8 cellular contexts compared by ENCODE assay signal in genomic region chr5:157464518-157465171, GRCh38. TPM values are rescaled to one million over a fixed set of nuclear protein-coding genes. Genes with fewer than 3 reads are reported as not detected.
A peak's percentile ranks its signal among the peaks of the same experiment; 100 is the strongest.
DNase-seq lines count a peak whose midpoint lies in the region; ATAC-seq, FAIRE-seq and TF ChIP-seq lines count a peak whose summit lies in the region.

No MANE protein-coding gene starts in this region.

- no peaks in the 10 kb centered on the region for H3K9me3 Mint-ChIP-seq in osteocyte (ENCODE audit: unreplicated experiment)

- no peak for TF ChIP-seq POLR2A in A549 (IDR thresholded peaks at IDR 0.05; ENCODE audit: low read length)

- WGBS in A549 (ENCODE audit: missing lambda C conversion rate): 3% methylated on average over 4 of the region's 4 CpGs

- no peaks in the 10 kb centered on the region for H3K9me3 ChIP-seq in A549
- no peaks in the 10 kb centered on the region for H3K9me3 ChIP-seq in T-helper 17 cell (ENCODE audit: control insufficient read depth, low read length, poor library complexity, severe bottlenecking)

- peaks cover 52% of the 10 kb centered on the region for H3K4me1 ChIP-seq in A549

- H3K4me2 ChIP-seq in A549: peak overlapping the region; percentile 77

- H3K4me3 Mint-ChIP-seq in T-helper 17 cell (peak overlapping the region; percentile 19), osteocyte (ENCODE audit: unreplicated experiment) (no peak overlapping the region)

- H3K4me1 Mint-ChIP-seq in T-helper 17 cell (peaks cover 33% of the 10 kb centered on the region), osteocyte (ENCODE audit: unreplicated experiment) (peaks cover 28% of the 10 kb centered on the region)

- ATAC-seq in A549 (peak; percentile 59 to 75), GM19023 (IDR thresholded peaks at IDR 0.05; ENCODE audit: unreplicated experiment) (peak; percentile 78), HG03103 (IDR thresholded peaks at IDR 0.05; ENCODE audit: low read depth, unreplicated experiment) (peak; percentile 85), T-helper 17 cell (peak; percentile 55)

- no peak for FAIRE-seq in A549 (lab: Jason Lieb, UNC)

- CTCF ChIA-PET in A549 (lab: Yijun Ruan, JAX): interaction anchor here (1.0 to 10.7 kb wide), 5 partner anchors 10 to 136 kb away, joined by 3 to 96 read pairs (median 4); no protein-coding TSS in a partner anchor

- H3K27ac ChIP-seq in A549: peak overlapping the region; percentile 77 to 80

- TF ChIP-seq RAD21 in A549 (conservative IDR thresholded peaks at IDR 0.05 in 1 of 2, IDR thresholded peaks at IDR 0.05 in 1 of 2): 0 out of 5 replicates have a peak, but pooled peaks have one; percentile 6 to 14

- POLR2A ChIA-PET in A549 (lab: Yijun Ruan, JAX): no interaction called here

- H3K27ac Mint-ChIP-seq in T-helper 17 cell (peak overlapping the region; percentile 34), osteocyte (ENCODE audit: unreplicated experiment) (peak overlapping the region; percentile 11)

- peak; percentile 69 to 80 for DNase-seq in A549 (ENCODE audit: low read depth in 1 of 2, low spot score in 1 of 2)
- DNase-seq in T-helper 17 cell: no peak
- DNase-seq in dedifferentiated amniotic fluid mesenchymal stem cell (ENCODE audit: extremely low spot score): peak; percentile 75
- no peak for DNase-seq in osteocyte (ENCODE audit: extremely low spot score, unreplicated experiment)
- no peak for DNase-seq in GF-D8 (lab: John Stamatoyannopoulos, UW)
- no peak for DNase-seq in NCI-H1092 treated with DMSO at 0.1 percent for 48 hours (lab: John Stamatoyannopoulos, UW)

- H3K4me3 ChIP-seq in A549: 0 out of 3 replicates have a peak overlapping the region, but pooled peaks have one; percentile 6

- peaks cover 4% of the 10 kb centered on the region for H3K36me3 Mint-ChIP-seq in T-helper 17 cell (ENCODE audit: low read depth)
- H3K36me3 Mint-ChIP-seq in osteocyte (ENCODE audit: unreplicated experiment): no peaks in the 10 kb centered on the region

- TF ChIP-seq CTCF in A549 (IDR thresholded peaks at IDR 0.05): no peak
- no peak for TF ChIP-seq CTCF in osteocyte (IDR thresholded peaks at IDR 0.05)

- peak in 1 of 2 experiments; percentile 35; a peak in 1 of 5 replicates for TF ChIP-seq EP300 in A549 (IDR thresholded peaks at IDR 0.05)

- H3K27me3 Mint-ChIP-seq in T-helper 17 cell: peaks cover 8% of the 10 kb centered on the region
- H3K27me3 Mint-ChIP-seq in osteocyte (ENCODE audit: unreplicated experiment): no peaks in the 10 kb centered on the region

TF ChIP-seq in A549, 52 proteins besides CTCF, POLR2A, EP300 and RAD21:
- TF ChIP-seq SMC3 (IDR thresholded peaks at IDR 0.05) (peak; percentile 29; the same call in 1 of the 3 replicates), MAX (IDR thresholded peaks at IDR 0.05) (no peak), GATA3 (IDR thresholded peaks at IDR 0.05; ENCODE audit: borderline replicate concordance) (peak; percentile 49; the same call in 1 of the 2 replicates), KDM1A (IDR thresholded peaks at IDR 0.05; ENCODE audit: low read depth) (peak; percentile 83), CHD4 (IDR thresholded peaks at IDR 0.05; ENCODE audit: borderline replicate concordance) (0 out of 2 replicates have a peak, but pooled peaks have one; percentile 34), TFCP2L1 (CRISPR knock-in tag; IDR thresholded peaks at IDR 0.05) (no peak), CEBPB (IDR thresholded peaks at IDR 0.05) (peak; percentile 85 to 95), HOXB5 (CRISPR knock-in tag; IDR thresholded peaks at IDR 0.05) (no peak), FOSL2 (IDR thresholded peaks at IDR 0.05) (peak; percentile 94), FOSL2 (CRISPR knock-in tag; IDR thresholded peaks at IDR 0.05) (peak; percentile 97), JUN (IDR thresholded peaks at IDR 0.05) (peak; percentile 67 to 69; a peak in 3 of 5 replicates), JUNB (IDR thresholded peaks at IDR 0.05) (peak; percentile 87), HES2 (IDR thresholded peaks at IDR 0.05) (peak; percentile 88), BCL3 (IDR thresholded peaks at IDR 0.05) (peak; percentile 57; the same call in 1 of the 3 replicates)

RNA-seq across cellular contexts. Expression of gene NIPAL4, which starts 4.6 kb away (rescaled TPM):
- polyA plus RNA-seq in A549 (2011; rRNA removed) (8.6 and 9.5 TPM in 2 replicates), A549 (2017; fragmentation: RNase III; extraction: RNeasy Plus Mini Kit Qiagen cat#74134 plus additional on column Dnase treatment) (8.8 to 10.2 TPM (median 8.9 TPM) in 3 replicates)
- 7.3 and 10.2 TPM in 2 replicates for polyA plus RNA-seq in A549 (2012; cell fraction: cytosol; rRNA removed)
- polyA plus RNA-seq in A549 (2012; cell fraction: nucleus; rRNA removed): 9.0 and 10.7 TPM in 2 replicates
- 9.1 and 13.1 TPM in 2 replicates for polyA minus RNA-seq in A549 (2011; rRNA and poly(A)+ RNA removed)
- total RNA-seq in T-helper 17 cell (1 to 10 TPM; 1.5 to 2.3 TPM), osteocyte (2.3 and 2.4 TPM in 2 replicates)

Comparison
In these comparisons a context has a peak if more than half of its experiments do, and no peak if none do; other contexts are left out.
1. DNase-seq: peak in A549 (2 of 2) and dedifferentiated amniotic fluid mesenchymal stem cell (single experiment); none in T-helper 17 cell (0 of 3), osteocyte (single experiment), GF-D8 (single experiment) and NCI-H1092 treated with DMSO at 0.1 percent for 48 hours (single experiment).
2. Peak in every context shown above with its lines, with median percentiles within 50 percentile points of each other: ATAC-seq.